Comparison of ENCODE assay signal across 9 cellular contexts in the genomic region with DNA sequence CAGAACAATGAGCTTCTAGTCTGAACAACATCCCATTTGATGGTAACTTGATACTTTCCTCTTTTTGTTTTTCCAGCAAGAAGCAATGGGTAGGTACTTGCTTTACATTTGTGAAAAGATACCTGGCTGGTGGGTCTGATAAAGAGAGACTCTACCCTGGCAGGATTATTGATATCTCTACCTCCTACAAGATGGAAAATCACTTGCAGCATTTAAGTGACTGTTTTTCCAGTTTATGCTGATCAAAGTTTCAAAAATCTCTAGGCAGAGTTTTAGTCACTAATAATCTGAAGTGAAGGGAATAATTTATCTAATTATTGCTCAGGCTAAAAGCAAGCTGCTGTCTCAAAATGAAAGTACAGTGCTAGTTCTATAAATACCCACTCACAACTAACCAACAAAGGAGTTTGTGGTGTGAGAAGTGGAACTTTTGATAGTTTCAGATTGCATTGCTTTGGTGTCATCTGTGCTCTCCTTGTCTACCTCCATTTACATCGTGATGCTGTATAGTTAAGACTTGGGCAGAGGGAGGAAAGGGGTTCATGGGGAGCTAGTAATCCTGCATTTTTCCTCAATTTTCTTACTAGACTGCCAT.
A peak's percentile ranks its signal among the peaks of the same experiment; 100 is the strongest.
DNase-seq lines count a peak whose midpoint lies in the region; ATAC-seq, FAIRE-seq and TF ChIP-seq lines count a peak whose summit lies in the region.
"Had no signal": no experiment of that assay in that cellular context is flagged by ENCODE, and none has a peak within 500 bp of the region (broad histone marks: within the 10 kb centered on the region; RNA-seq: fewer than 3 reads in every experiment).

No MANE protein-coding gene starts in this region.

- no peaks in the 10 kb centered on the region for H3K9me3 Mint-ChIP-seq in CD14-positive monocyte

- TF ChIP-seq CTCF in CD14-positive monocyte (IDR thresholded peaks at IDR 0.05) (no peak), Peyer's patch (IDR thresholded peaks at IDR 0.05) (no peak)

- no peak overlapping the region for H3K27ac ChIP-seq in Peyer's patch

- no peak overlapping the region for H3K4me3 Mint-ChIP-seq in CD14-positive monocyte

- H3K27ac Mint-ChIP-seq in CD14-positive monocyte, result no peak overlapping the region

- ATAC-seq in GM19463 (IDR thresholded peaks at IDR 0.05; ENCODE audit: unreplicated experiment), result peak; percentile 91
- ATAC-seq in HG03439 (IDR thresholded peaks at IDR 0.05; ENCODE audit: unreplicated experiment), result peak; percentile 91

- FAIRE-seq in GM12891 (lab: Jason Lieb, UNC), result peak; percentile 93

- H3K4me1 Mint-ChIP-seq in CD14-positive monocyte, result no peaks in the 10 kb centered on the region

- DNase-seq in GM12891 (ENCODE audit: insufficient read length, low spot score), result peak; percentile 20
- peak; percentile 31 for DNase-seq in inferior parietal cortex (ENCODE audit: extremely low spot score)
- DNase-seq in CD14-positive monocyte (ENCODE audit: low spot score), result no peak
- no peak for DNase-seq in occipital lobe (lab: John Stamatoyannopoulos, UW)
- no peak for DNase-seq in stimulated activated CD4-positive, alpha-beta T cell treated with anti-CD3 and anti-CD28 coated beads, Interleukin-15, amount 100 ng/mL, for 24 hours
- DNase-seq in Peyer's patch, result no peak

- no peaks in the 10 kb centered on the region for H3K4me1 ChIP-seq in Peyer's patch

- TF ChIP-seq POLR2A in GM12891 (IDR thresholded peaks at IDR 0.05; ENCODE audit: low read depth, low read length), result no peak
- no peak for TF ChIP-seq POLR2A in Peyer's patch (IDR thresholded peaks at IDR 0.05)

- no peak overlapping the region for H3K4me3 ChIP-seq in Peyer's patch
- H3K4me3 ChIP-seq: lung had no signal

- intact Hi-C loops in CD14-positive monocyte (cut with micrococcal nuclease), result loop anchor here in 1 of 2 donors (2.0 kb wide), 1 partner anchor 244 kb away; no protein-coding TSS in a partner anchor

- H3K9me3 ChIP-seq in Peyer's patch, result no peaks in the 10 kb centered on the region

- H3K36me3 ChIP-seq in Peyer's patch, result no peaks in the 10 kb centered on the region

- H3K36me3 Mint-ChIP-seq in CD14-positive monocyte, result no peaks in the 10 kb centered on the region

- peaks cover 0 to 2% (median 1%) of the 10 kb centered on the region in 3 donors for H3K27me3 Mint-ChIP-seq in CD14-positive monocyte (ENCODE audit: low read depth in 3 of 3)

- no peaks in the 10 kb centered on the region for H3K27me3 ChIP-seq in Peyer's patch

TF ChIP-seq in GM12891, 5 proteins besides CTCF, POLR2A, EP300 and RAD21:
- TF ChIP-seq SPI1 (IDR thresholded peaks at IDR 0.05; ENCODE audit: low read depth, low read length), result peak; percentile 33; the same call in 1 of the 2 replicates
- TF ChIP-seq POLR2AphosphoS5 (IDR thresholded peaks at IDR 0.05; ENCODE audit: low read depth, low read length), result no peak
TF ChIP-seq in GM12891: peak in this region for 1.

Comparison
In these comparisons a context has a peak if more than half of its experiments do, and no peak if none do; other contexts are left out.
1. DNase-seq: peak in GM12891 (single experiment) and inferior parietal cortex (single experiment); none in CD14-positive monocyte (single experiment), occipital lobe (single experiment), stimulated activated CD4-positive, alpha-beta T cell treated with anti-CD3 and anti-CD28 coated beads, Interleukin-15, amount 100 ng/mL, for 24 hours (single experiment) and Peyer's patch (0 of 3).